In the genomic region with DNA sequence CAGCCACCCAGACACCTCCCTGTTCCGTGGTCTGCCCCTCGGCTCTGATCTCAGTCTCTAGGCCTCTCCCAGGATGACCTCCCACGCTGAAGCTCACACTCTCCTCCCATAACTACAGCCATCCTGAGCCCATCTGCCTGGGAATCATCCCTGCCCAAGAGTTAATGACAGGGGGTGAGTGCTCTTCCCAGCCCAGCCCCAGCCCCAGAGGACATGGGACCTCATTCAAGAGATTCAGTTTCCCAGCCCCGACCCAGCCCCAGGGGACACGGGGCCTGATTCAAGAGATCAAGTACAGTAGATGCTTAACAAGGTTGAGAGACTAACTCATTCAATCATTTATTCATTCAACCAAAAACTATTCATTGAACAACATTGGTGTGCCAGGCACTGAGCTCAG, we compare ENCODE assay signal across 19 cellular contexts.
"Had no signal": no experiment of that assay in that cellular context is flagged by ENCODE, and none has a peak within 500 bp of the region (broad histone marks: within the 10 kb centered on the region; RNA-seq: fewer than 3 reads in every experiment).

No MANE protein-coding gene starts in this region.

- H3K36me3 ChIP-seq: neutrophil, stomach, thoracic aorta, transverse colon, uterus had no signal

- H3K4me3 ChIP-seq: hepatocyte, stomach, thoracic aorta, transverse colon, uterus had no signal

- H3K9me3 Mint-ChIP-seq: dendritic cell treated with granulocyte-macrophage colony-stimulating factor and Interleukin-4, amounts not matched to agents 40 ng/mL and 50 ng/mL, for 4 days; naive thymus-derived CD4-positive, alpha-beta T cell; nephron progenitor cell had no signal

- DNase-seq: erythroblast; foreskin keratinocyte; left colon; mesendoderm; nephron progenitor cell; posterior cingulate gyrus; right cardiac atrium; small intestine; stimulated activated CD4-positive, alpha-beta T cell treated with anti-CD3 and anti-CD28 coated beads, Interleukin-12 subunit alpha, Interleukin-12 subunit beta, amount 100 ng/mL, for 4 hours; stimulated activated naive CD4-positive, alpha-beta T cell; stomach; substantia nigra; transverse colon; uterus had no signal

- H3K27me3 ChIP-seq: hepatocyte, neutrophil, stomach, transverse colon, uterus had no signal

- H3K9me3 ChIP-seq: neutrophil, stomach, thoracic aorta, transverse colon, uterus had no signal

- ATAC-seq: foreskin keratinocyte; left colon; naive thymus-derived CD4-positive, alpha-beta T cell; right cardiac atrium had no signal

- H3K36me3 Mint-ChIP-seq: naive thymus-derived CD4-positive, alpha-beta T cell had no signal

- H3K4me1 ChIP-seq: foreskin keratinocyte had no signal

- H3K4me3 Mint-ChIP-seq: dendritic cell treated with granulocyte-macrophage colony-stimulating factor and Interleukin-4, amounts not matched to agents 40 ng/mL and 50 ng/mL, for 4 days; naive thymus-derived CD4-positive, alpha-beta T cell; nephron progenitor cell had no signal

- H3K27ac ChIP-seq: foreskin keratinocyte, hepatocyte, neutrophil, stomach, thoracic aorta, transverse colon, uterus had no signal

- H3K27ac Mint-ChIP-seq: dendritic cell treated with granulocyte-macrophage colony-stimulating factor and Interleukin-4, amounts not matched to agents 40 ng/mL and 50 ng/mL, for 4 days; naive thymus-derived CD4-positive, alpha-beta T cell; nephron progenitor cell had no signal
